In genomic region chr7:155461631-155462030, GRCh38 we compare ENCODE assay signal across 30 cellular contexts. TPM values are rescaled to one million over a fixed set of nuclear protein-coding genes. Genes with fewer than 3 reads are reported as not detected.
DNase-seq lines count a peak whose midpoint lies in the region; ATAC-seq lines count a peak whose summit lies in the region.
"Had no signal": no experiment of that assay in that cellular context is flagged by ENCODE, and none has a peak within 500 bp of the region (broad histone marks: within the 10 kb centered on the region; RNA-seq: fewer than 3 reads in every experiment).

No MANE protein-coding gene starts in this region.

- peak; percentile 57 for DNase-seq in H7
- DNase-seq in cerebellar cortex (ENCODE audit: low spot score): peak; percentile 22
- DNase-seq in stimulated activated naive B cell treated with anti-CD40 and anti-IgM and Interleukin-4, amounts not matched to agents 10 μg/mL and 1 μg/mL and 100 μg/mL, for 72 hours: no peak
- no peak for DNase-seq in SHP77 treated with DMSO at 0.1 percent for 48 hours (lab: John Stamatoyannopoulos, UW)
- DNase-seq in NOMO-1 treated with dmso at 0.1 percent for 144 hours (lab: John Stamatoyannopoulos, UW; ENCODE audit: unreplicated experiment): no peak
- DNase-seq: AML-193; CD4-positive, alpha-beta memory T cell; COR-L47; GDM1; HFFc6; KBM-7; NCI-H1417; NCI-H1694 treated with DMSO at 0.1 percent for 48 hours; NCI-H2081; NCI-H2171; NCI-H226; NCI-H510A; NCI-H69; SIG-M5 had no signal

- peaks cover 97% of the 10 kb centered on the region for H3K27me3 ChIP-seq in H7 (ENCODE audit: control insufficient read depth, insufficient read depth, low read length)
- H3K27me3 ChIP-seq in iPS-20b (ENCODE audit: insufficient read depth, low read length): peaks cover 98% of the 10 kb centered on the region

- no peak overlapping the region for H3K9ac ChIP-seq in iPS-20b (ENCODE audit: low read depth, low read length)
- H3K9ac ChIP-seq: BLaER1 treated with 17β-estradiol and CSF1 and Interleukin-3, amounts not matched to agents 10 nM and 100 nM had no signal

- no peak overlapping the region for H3K4me3 ChIP-seq in H7 (ENCODE audit: insufficient read depth, low read depth, low read length)
- H3K4me3 ChIP-seq in iPS-20b (ENCODE audit: low read length): peak overlapping the region; percentile 25; the same call in 1 of the 2 replicates
- H3K4me3 ChIP-seq: A549; BLaER1 treated with 17β-estradiol and CSF1 and Interleukin-3, amounts not matched to agents 10 nM and 100 nM; GM12878; SK-N-MC had no signal

- no peaks in the 10 kb centered on the region for H3K4me1 ChIP-seq in iPS-20b (ENCODE audit: insufficient read depth, low read length)

- H3K36me3 ChIP-seq in H7 (replicated peaks; ENCODE audit: control insufficient read depth, insufficient read depth, low read length) (no peaks in the 10 kb centered on the region), iPS-20b (ENCODE audit: insufficient read depth, low read depth, low read length) (no peaks in the 10 kb centered on the region)
- H3K36me3 ChIP-seq: BLaER1 treated with 17β-estradiol and CSF1 and Interleukin-3, amounts not matched to agents 10 nM and 100 nM had no signal

- H3K4me1 Mint-ChIP-seq in stimulated activated naive B cell treated with anti-CD40 and anti-IgM and Interleukin-4, amounts not matched to agents 10 μg/mL and 1 μg/mL and 100 μg/mL, for 72 hours: peaks cover 20 to 41% of the 10 kb centered on the region in 2 donors

- peaks cover 0 to 3% of the 10 kb centered on the region in 2 donors for H3K9me3 Mint-ChIP-seq in stimulated activated naive B cell treated with anti-CD40 and anti-IgM and Interleukin-4, amounts not matched to agents 10 μg/mL and 1 μg/mL and 100 μg/mL, for 72 hours
- H3K9me3 Mint-ChIP-seq: CD4-positive, alpha-beta memory T cell; HFFc6 had no signal

- H3K9me3 ChIP-seq in iPS-20b (ENCODE audit: insufficient read depth, low read depth, low read length): peaks cover 8% of the 10 kb centered on the region
- H3K9me3 ChIP-seq: A549, HAP-1 had no signal

- H3K4me3 Mint-ChIP-seq in stimulated activated naive B cell treated with anti-CD40 and anti-IgM and Interleukin-4, amounts not matched to agents 10 μg/mL and 1 μg/mL and 100 μg/mL, for 72 hours: no peak overlapping the region
- H3K4me3 Mint-ChIP-seq: HFFc6 had no signal

- H3K27ac ChIP-seq in iPS-20b (ENCODE audit: low read length): no peak overlapping the region
- H3K27ac ChIP-seq: A549; BLaER1 treated with 17β-estradiol and CSF1 and Interleukin-3, amounts not matched to agents 10 nM and 100 nM; RWPE1; SK-N-MC had no signal

- H3K27me3 Mint-ChIP-seq in stimulated activated naive B cell treated with anti-CD40 and anti-IgM and Interleukin-4, amounts not matched to agents 10 μg/mL and 1 μg/mL and 100 μg/mL, for 72 hours: peaks cover 67 to 84% of the 10 kb centered on the region in 2 donors

- ATAC-seq in stimulated activated naive B cell treated with anti-CD40 and anti-IgM and Interleukin-4, amounts not matched to agents 10 μg/mL and 1 μg/mL and 100 μg/mL, for 72 hours (replicated peaks): no peak
- ATAC-seq in HG03025 (IDR thresholded peaks at IDR 0.05; ENCODE audit: low FRiP score, unreplicated experiment): no peak
- ATAC-seq: A549, GM12878, Panc1 had no signal

- peak overlapping the region; percentile 33 for H3K27ac Mint-ChIP-seq in stimulated activated naive B cell treated with anti-CD40 and anti-IgM and Interleukin-4, amounts not matched to agents 10 μg/mL and 1 μg/mL and 100 μg/mL, for 72 hours
- H3K27ac Mint-ChIP-seq: CD4-positive, alpha-beta memory T cell; HFFc6 had no signal

- peaks cover 0 to 4% of the 10 kb centered on the region in 2 donors for H3K36me3 Mint-ChIP-seq in stimulated activated naive B cell treated with anti-CD40 and anti-IgM and Interleukin-4, amounts not matched to agents 10 μg/mL and 1 μg/mL and 100 μg/mL, for 72 hours
- H3K36me3 Mint-ChIP-seq: CD4-positive, alpha-beta memory T cell had no signal

RNA-seq across cellular contexts. Expression of gene EN2, which starts 3.7 kb away (rescaled TPM):
- 0.04 TPM in 1 of 2 replicates, not detected in the other for total RNA-seq in H7 (2014; rRNA removed; shearing (Covaris generic))
- total RNA-seq: CD4-positive, alpha-beta memory T cell; GM12878; HFFc6; MCF 10A; OCI-LY7 had no signal

Comparison
In these comparisons a context has a peak if more than half of its experiments do, and no peak if none do; other contexts are left out.
1. DNase-seq: peak in H7 (single experiment) and cerebellar cortex (single experiment); none in stimulated activated naive B cell treated with anti-CD40 and anti-IgM and Interleukin-4, amounts not matched to agents 10 μg/mL and 1 μg/mL and 100 μg/mL, for 72 hours (single experiment), SHP77 treated with DMSO at 0.1 percent for 48 hours (single experiment) and NOMO-1 treated with dmso at 0.1 percent for 144 hours (single experiment).